10 cellular contexts compared by ENCODE assay signal in genomic region chr18:73688851-73689659, GRCh38.
A peak's percentile ranks its signal among the peaks of the same experiment; 100 is the strongest.
DNase-seq lines count a peak whose midpoint lies in the region; ATAC-seq and TF ChIP-seq lines count a peak whose summit lies in the region.
"Had no signal": no experiment of that assay in that cellular context is flagged by ENCODE, and none has a peak within 500 bp of the region (broad histone marks: within the 10 kb centered on the region; RNA-seq: fewer than 3 reads in every experiment).

No MANE protein-coding gene starts in this region.

- H3K9me2 ChIP-seq in neural cell (ENCODE audit: insufficient read depth, low read length), result no peaks in the 10 kb centered on the region

- H3K27me3 Mint-ChIP-seq in activated T-cell treated with anti-CD3 and anti-CD28 coated beads, Interleukin-2, amount 50 U/mL, for 4 hours (ENCODE audit: low read depth), result no peaks in the 10 kb centered on the region

- peak overlapping the region; percentile 6 for H3K27ac ChIP-seq in neural cell (ENCODE audit: low read length)
- H3K27ac ChIP-seq: skin epidermis had no signal

- H3K27me3 ChIP-seq in adipocyte (replicated peaks; ENCODE audit: control insufficient read depth, insufficient read depth, low read length) (no peaks in the 10 kb centered on the region), neural cell (ENCODE audit: insufficient read depth, low read depth, low read length) (no peaks in the 10 kb centered on the region)

- H3K9ac ChIP-seq in adipocyte (ENCODE audit: low read length), result no peak overlapping the region
- H3K9ac ChIP-seq in neural cell (ENCODE audit: low read length), result no peak overlapping the region

- H3K36me3 ChIP-seq in adipocyte (ENCODE audit: control insufficient read depth, insufficient read depth, low read length, severe bottlenecking) (no peaks in the 10 kb centered on the region), neural cell (ENCODE audit: insufficient read depth, low read length) (no peaks in the 10 kb centered on the region)

- H3K4me1 Mint-ChIP-seq in activated T-cell treated with anti-CD3 and anti-CD28 coated beads, Interleukin-2, amount 50 U/mL, for 4 hours (ENCODE audit: low read depth), result no peaks in the 10 kb centered on the region

- TF ChIP-seq RAD21 in neural cell (conservative IDR thresholded peaks at IDR 0.05), result peak; percentile 13

- no peaks in the 10 kb centered on the region for H3F3A ChIP-seq in neural cell (ENCODE audit: insufficient read depth, low read length, poor library complexity, severe bottlenecking)

- H3K4me3 ChIP-seq in adipocyte (ENCODE audit: low read length) (no peak overlapping the region), neural cell (ENCODE audit: low read length) (peak overlapping the region; percentile 14)
- H3K4me3 ChIP-seq: skin epidermis had no signal

- H3K36me3 Mint-ChIP-seq in activated T-cell treated with anti-CD3 and anti-CD28 coated beads, Interleukin-2, amount 50 U/mL, for 4 hours (ENCODE audit: insufficient read depth), result no peaks in the 10 kb centered on the region

- peak; percentile 79 for TF ChIP-seq EP300 in neural cell (conservative IDR thresholded peaks at IDR 0.05; ENCODE audit: poor library complexity, severe bottlenecking)

- H3K4me1 ChIP-seq in adipocyte (ENCODE audit: control insufficient read depth, insufficient read depth, low read length), result no peaks in the 10 kb centered on the region

- H3K79me2 ChIP-seq in neural cell (replicated peaks; ENCODE audit: insufficient read depth, low read length), result no peaks in the 10 kb centered on the region

- peak; percentile 78 for ATAC-seq in GM18907 (IDR thresholded peaks at IDR 0.05; ENCODE audit: unreplicated experiment)
- ATAC-seq in HG03095 (IDR thresholded peaks at IDR 0.05; ENCODE audit: unreplicated experiment), result peak; percentile 87
- no peak for ATAC-seq in activated T-cell treated with anti-CD3 and anti-CD28 coated beads, Interleukin-2, amount 50 U/mL, for 4 hours

- H3K4me3 Mint-ChIP-seq in activated T-cell treated with anti-CD3 and anti-CD28 coated beads, Interleukin-2, amount 50 U/mL, for 4 hours, result no peak overlapping the region

- TF ChIP-seq CTCF in neural cell (IDR thresholded peaks at IDR 0.05; ENCODE audit: poor library complexity, severe bottlenecking), result no peak

- H2AFZ ChIP-seq in neural cell (ENCODE audit: low read depth, low read length), result no peak overlapping the region

- H3K4me2 ChIP-seq in neural cell (ENCODE audit: low read length), result no peak overlapping the region

- no peaks in the 10 kb centered on the region for H4K20me1 ChIP-seq in neural cell (ENCODE audit: insufficient read depth)

- peaks cover 5% of the 10 kb centered on the region for H3K9me3 Mint-ChIP-seq in activated T-cell treated with anti-CD3 and anti-CD28 coated beads, Interleukin-2, amount 50 U/mL, for 4 hours

- no peaks in the 10 kb centered on the region for H3K9me3 ChIP-seq in adipocyte (ENCODE audit: control insufficient read depth, low read length)
- H3K9me3 ChIP-seq in neural cell (ENCODE audit: low read length), result no peaks in the 10 kb centered on the region

- DNase-seq in adipocyte (ENCODE audit: low read depth) (peak; percentile 86), medulla oblongata (ENCODE audit: extremely low spot score) (no peak), midbrain (lab: John Stamatoyannopoulos, UW) (no peak)
- DNase-seq in activated T-cell treated with anti-CD3 and anti-CD28 coated beads, Interleukin-2, amount 50 U/mL, for 4 hours, result no peak
- no peak for DNase-seq in activated CD8-positive, alpha-beta memory T cell treated with anti-CD3 and anti-CD28 coated beads for 24 hours
- DNase-seq: cortex of kidney had no signal

TF ChIP-seq in neural cell, 6 proteins besides CTCF, POLR2A, EP300 and RAD21:
- TF ChIP-seq MXI1 (conservative IDR thresholded peaks at IDR 0.05; ENCODE audit: poor library complexity, severe bottlenecking), result no peak
- peak; percentile 41 for TF ChIP-seq POLR2AphosphoS5 (IDR thresholded peaks at IDR 0.05)

Comparison
In these comparisons a context has a peak if more than half of its experiments do, and no peak if none do; other contexts are left out.
1. ATAC-seq: peak in GM18907 (single experiment) and HG03095 (single experiment); none in activated T-cell treated with anti-CD3 and anti-CD28 coated beads, Interleukin-2, amount 50 U/mL, for 4 hours (0 of 2).